1 cellular context compared by ENCODE assay signal in genomic region chr6:15521516-15521915, GRCh38.
TF ChIP-seq lines count a peak whose summit lies in the region.

No MANE protein-coding gene starts in this region.

TF ChIP-seq in WTC11, 78 proteins besides CTCF, POLR2A, EP300 and RAD21 (continued from another document):
- no peak for TF ChIP-seq ZNF532 (CRISPR knock-in tag; IDR thresholded peaks at IDR 0.05; ENCODE audit: borderline replicate concordance)
- no peak for TF ChIP-seq SP1 (CRISPR knock-in tag; conservative IDR thresholded peaks at IDR 0.05)
- no peak for TF ChIP-seq CDX4 (CRISPR knock-in tag; IDR thresholded peaks at IDR 0.05; ENCODE audit: borderline replicate concordance)
